ENCODE assay signal across 8 cellular contexts in genomic region chr19:4732680-4733114, GRCh38. TPM values are rescaled to one million over a fixed set of nuclear protein-coding genes. Genes with fewer than 3 reads are reported as not detected.
DNase-seq lines count a peak whose midpoint lies in the region; ATAC-seq and TF ChIP-seq lines count a peak whose summit lies in the region.

No MANE protein-coding gene starts in this region.

- no peaks in the 10 kb centered on the region for H3K36me3 ChIP-seq in CD4-positive, CD25-positive, alpha-beta regulatory T cell (ENCODE audit: control insufficient read depth, insufficient read depth, low read length)
- no peaks in the 10 kb centered on the region for H3K36me3 ChIP-seq in suprapubic skin

- H3K4me3 ChIP-seq in CD4-positive, CD25-positive, alpha-beta regulatory T cell (ENCODE audit: low read depth, low read length) = no peak overlapping the region
- no peak overlapping the region for H3K4me3 ChIP-seq in suprapubic skin

- TF ChIP-seq CTCF in suprapubic skin (IDR thresholded peaks at IDR 0.05) = peak; percentile 38 to 57

- ATAC-seq in CD4-positive, CD25-positive, alpha-beta regulatory T cell (ENCODE audit: low read depth in 2 of 2) = peak; percentile 83
- ATAC-seq in activated CD8-positive, alpha-beta T cell treated with anti-CD3 and anti-CD28 coated beads, Interleukin-2, amount 10 ng/mL, durations not matched to agents 7 days and 5 days = peak; percentile 87
- no peak for ATAC-seq in GM21381 (IDR thresholded peaks at IDR 0.05; ENCODE audit: unreplicated experiment)

- DNase-seq in CD4-positive, CD25-positive, alpha-beta regulatory T cell = peak; percentile 43 to 73 (median 66)
- peak; percentile 51 for DNase-seq in HT-29 (ENCODE audit: low spot score)
- DNase-seq in NCI-H82 treated with DMSO at 0.1 percent for 48 hours (lab: John Stamatoyannopoulos, UW; ENCODE audit: unreplicated experiment) = peak; percentile 43
- DNase-seq in activated CD8-positive, alpha-beta T cell treated with anti-CD3 and anti-CD28 coated beads, Interleukin-2, amount 10 ng/mL, durations not matched to agents 7 days and 5 days = peak; percentile 70
- peak; percentile 48 for DNase-seq in epidermal melanocyte (ENCODE audit: insufficient read length, low spot score)
- peak; percentile 68 for DNase-seq in myocyte (ENCODE audit: low read depth)
- DNase-seq in suprapubic skin (ENCODE audit: low spot score in 2 of 2) = no peak

- no peak for TF ChIP-seq EP300 in suprapubic skin (IDR thresholded peaks at IDR 0.05)

- WGBS in suprapubic skin = 25% methylated on average over 8 of the region's 8 CpGs

- peaks cover 16% of the 10 kb centered on the region for H3K27me3 Mint-ChIP-seq in CD4-positive, CD25-positive, alpha-beta regulatory T cell
- peaks cover 4% of the 10 kb centered on the region for H3K27me3 Mint-ChIP-seq in activated CD8-positive, alpha-beta T cell treated with anti-CD3 and anti-CD28 coated beads, Interleukin-2, amount 10 ng/mL, durations not matched to agents 7 days and 5 days (ENCODE audit: low read depth)

- no peaks in the 10 kb centered on the region for H3K4me1 ChIP-seq in CD4-positive, CD25-positive, alpha-beta regulatory T cell (ENCODE audit: control insufficient read depth, insufficient read depth, low read length, poor library complexity, severe bottlenecking)
- peaks cover 6% of the 10 kb centered on the region for H3K4me1 ChIP-seq in suprapubic skin

- H3K4me1 Mint-ChIP-seq in CD4-positive, CD25-positive, alpha-beta regulatory T cell = peaks cover 0 to 12% (median 6%) of the 10 kb centered on the region in 4 donors
- H3K4me1 Mint-ChIP-seq in activated CD8-positive, alpha-beta T cell treated with anti-CD3 and anti-CD28 coated beads, Interleukin-2, amount 10 ng/mL, durations not matched to agents 7 days and 5 days (ENCODE audit: low read depth) = peaks cover 13% of the 10 kb centered on the region

- CTCF ChIA-PET in activated CD8-positive, alpha-beta T cell treated with anti-CD3 and anti-CD28 coated beads, Interleukin-2, amount 10 ng/mL, durations not matched to agents 7 days and 5 days (lab: Charles Lee) = interaction anchor here (0.7 to 12.2 kb wide), 5 partner anchors 9 to 72 kb away, joined by 3 to 179 read pairs (median 5); partner anchors contain the start of genes DPP9 and FEM1A

- H3K9me3 ChIP-seq in CD4-positive, CD25-positive, alpha-beta regulatory T cell (ENCODE audit: control insufficient read depth in 2 of 2, low read length in 2 of 2) = no peaks in the 10 kb centered on the region
- no peaks in the 10 kb centered on the region for H3K9me3 ChIP-seq in suprapubic skin

- TF ChIP-seq POLR2A in suprapubic skin (IDR thresholded peaks at IDR 0.05) = no peak

- POLR2A ChIA-PET in activated CD8-positive, alpha-beta T cell treated with anti-CD3 and anti-CD28 coated beads, Interleukin-2, amount 10 ng/mL, durations not matched to agents 7 days and 5 days (lab: Charles Lee) = interaction anchor here (1.5 kb wide), 1 partner anchor 58 kb away, joined by 4 read pairs; the partner anchor contains the start of gene FEM1A

- H3K4me3 Mint-ChIP-seq in CD4-positive, CD25-positive, alpha-beta regulatory T cell = peak overlapping the region in 2 of 4 donors; percentile 4 to 80
- peak overlapping the region; percentile 16 for H3K4me3 Mint-ChIP-seq in activated CD8-positive, alpha-beta T cell treated with anti-CD3 and anti-CD28 coated beads, Interleukin-2, amount 10 ng/mL, durations not matched to agents 7 days and 5 days

- H3K9me3 Mint-ChIP-seq in CD4-positive, CD25-positive, alpha-beta regulatory T cell = peaks cover 0 to 2% (median 0%) of the 10 kb centered on the region in 7 donors
- no peaks in the 10 kb centered on the region for H3K9me3 Mint-ChIP-seq in activated CD8-positive, alpha-beta T cell treated with anti-CD3 and anti-CD28 coated beads, Interleukin-2, amount 10 ng/mL, durations not matched to agents 7 days and 5 days (ENCODE audit: insufficient read depth)

- no peaks in the 10 kb centered on the region for H3K36me3 Mint-ChIP-seq in CD4-positive, CD25-positive, alpha-beta regulatory T cell
- no peaks in the 10 kb centered on the region for H3K36me3 Mint-ChIP-seq in activated CD8-positive, alpha-beta T cell treated with anti-CD3 and anti-CD28 coated beads, Interleukin-2, amount 10 ng/mL, durations not matched to agents 7 days and 5 days (ENCODE audit: low read depth)

- H3K27ac ChIP-seq in CD4-positive, CD25-positive, alpha-beta regulatory T cell (ENCODE audit: insufficient read depth, low read length, poor library complexity, severe bottlenecking) = no peak overlapping the region
- no peak overlapping the region for H3K27ac ChIP-seq in suprapubic skin

- H3K27ac Mint-ChIP-seq in CD4-positive, CD25-positive, alpha-beta regulatory T cell = peak overlapping the region; percentile 20 to 84 (median 76)
- no peak overlapping the region for H3K27ac Mint-ChIP-seq in activated CD8-positive, alpha-beta T cell treated with anti-CD3 and anti-CD28 coated beads, Interleukin-2, amount 10 ng/mL, durations not matched to agents 7 days and 5 days

- H3K27me3 ChIP-seq in CD4-positive, CD25-positive, alpha-beta regulatory T cell (ENCODE audit: control insufficient read depth, insufficient read depth, low read length) = no peaks in the 10 kb centered on the region
- peaks cover 4% of the 10 kb centered on the region for H3K27me3 ChIP-seq in suprapubic skin

RNA-seq across cellular contexts. Expression of gene DPP9, which starts 9.1 kb away (rescaled TPM):
- 93.3 TPM for total RNA-seq in CD4-positive, CD25-positive, alpha-beta regulatory T cell
- polyA plus RNA-seq in CD4-positive, CD25-positive, alpha-beta regulatory T cell = 10 to 100 TPM; 14.3 to 22.8 (median 17.6) TPM
- 72.8 and 74.3 TPM in 2 replicates for total RNA-seq in HT-29 (2014; rRNA removed; shearing (Covaris generic))
- 100 to 1,000 TPM in 1 of 2 experiments, 10 to 100 TPM in 1; 99.2 to 103 TPM for total RNA-seq in activated CD8-positive, alpha-beta T cell treated with anti-CD3 and anti-CD28 coated beads, Interleukin-2, amount 10 ng/mL, durations not matched to agents 7 days and 5 days
- total RNA-seq in myocyte = 44.7 and 49.4 TPM in 2 replicates
- 38.3 TPM for polyA plus RNA-seq in myocyte (2012)
- 100 to 1,000 TPM in 2 of 4 donors, 10 to 100 TPM in 2; 51.2 to 126 (median 84.1) TPM for total RNA-seq in suprapubic skin

RNA-seq across cellular contexts. Expression of gene FEM1A, which starts 58.8 kb away (rescaled TPM):
- 11.9 TPM for total RNA-seq in CD4-positive, CD25-positive, alpha-beta regulatory T cell
- 1 to 10 TPM; 2.2 to 4.0 (median 2.7) TPM for polyA plus RNA-seq in CD4-positive, CD25-positive, alpha-beta regulatory T cell
- total RNA-seq in HT-29 (2014; rRNA removed; shearing (Covaris generic)) = 17.8 and 22.2 TPM in 2 replicates
- total RNA-seq in activated CD8-positive, alpha-beta T cell treated with anti-CD3 and anti-CD28 coated beads, Interleukin-2, amount 10 ng/mL, durations not matched to agents 7 days and 5 days = 10 to 100 TPM; 12.3 to 12.7 TPM
- total RNA-seq in myocyte = 42.1 and 46.4 TPM in 2 replicates
- polyA plus RNA-seq in myocyte (2012) = 2.7 TPM
- total RNA-seq in suprapubic skin = 10 to 100 TPM; 29.6 to 51.8 (median 41.1) TPM

Comparison
In these comparisons a context has a peak if more than half of its experiments do, and no peak if none do; other contexts are left out.
1. DNase-seq: peak in CD4-positive, CD25-positive, alpha-beta regulatory T cell (3 of 3), HT-29 (single experiment), NCI-H82 treated with DMSO at 0.1 percent for 48 hours (single experiment), activated CD8-positive, alpha-beta T cell treated with anti-CD3 and anti-CD28 coated beads, Interleukin-2, amount 10 ng/mL, durations not matched to agents 7 days and 5 days (single experiment), epidermal melanocyte (single experiment) and myocyte (single experiment); none in suprapubic skin (0 of 2).